In genomic region chr2:42764096-42764495, GRCh38 we compare ENCODE assay signal across 17 cellular contexts. TPM values are rescaled to one million over a fixed set of nuclear protein-coding genes. Genes with fewer than 3 reads are reported as not detected.
A peak's percentile ranks its signal among the peaks of the same experiment; 100 is the strongest.
DNase-seq lines count a peak whose midpoint lies in the region; TF ChIP-seq lines count a peak whose summit lies in the region.
"Had no signal": no experiment of that assay in that cellular context is flagged by ENCODE, and none has a peak within 500 bp of the region (broad histone marks: within the 10 kb centered on the region; RNA-seq: fewer than 3 reads in every experiment).

TSS of gene OXER1 (minus strand) at chr2:42764135. CDS start at chr2:42764062, 73 bp downstream.

- H3K9me3 ChIP-seq in HEK293 (ENCODE audit: control insufficient read depth, insufficient read depth, low read depth, low read length) (no peaks in the 10 kb centered on the region), neural progenitor cell (ENCODE audit: low read depth) (no peaks in the 10 kb centered on the region)
- H3K9me3 ChIP-seq: vagina had no signal

- CTCF ChIA-PET in HEK293 (lab: Yijun Ruan, JAX): no interaction called here

- H3K9ac ChIP-seq in neural progenitor cell: no peak within 1 kb of the TSS

- H3F3A ChIP-seq in neural progenitor cell (ENCODE audit: low read depth): no peaks in the 10 kb centered on the region

- no peaks in the 10 kb centered on the region for H3K9me3 Mint-ChIP-seq in neural progenitor cell
- H3K9me3 Mint-ChIP-seq: stimulated activated naive CD8-positive, alpha-beta T cell treated with anti-CD3 and anti-CD28 coated beads, Interleukin-15, Interleukin-2, amounts not matched to agents 100 ng/mL and 50 ng/mL, for 24 hours; T-cell had no signal

- no peaks in the 10 kb centered on the region for H3K79me2 ChIP-seq in neural progenitor cell (ENCODE audit: low read depth)

- H3K4me2 ChIP-seq in neural progenitor cell: no peak within 1 kb of the TSS

- H3K27me3 ChIP-seq in neural progenitor cell: no peaks in the 10 kb centered on the region
- H3K27me3 ChIP-seq: vagina had no signal

- peaks cover 6% of the 10 kb centered on the region for H3K27me3 Mint-ChIP-seq in neural progenitor cell (ENCODE audit: insufficient read depth, low read depth)
- H3K27me3 Mint-ChIP-seq: stimulated activated naive CD8-positive, alpha-beta T cell treated with anti-CD3 and anti-CD28 coated beads, Interleukin-15, Interleukin-2, amounts not matched to agents 100 ng/mL and 50 ng/mL, for 24 hours; T-cell had no signal

- no peaks in the 10 kb centered on the region for H4K20me1 ChIP-seq in neural progenitor cell (ENCODE audit: low read depth)

- TF ChIP-seq CTCF in HEK293 (tag by site-specific recombination; IDR thresholded peaks at IDR 0.05): no peak
- TF ChIP-seq CTCF in neural progenitor cell (IDR thresholded peaks at IDR 0.05): no peak
- TF ChIP-seq CTCF in GM20000 (IDR thresholded peaks at IDR 0.05; ENCODE audit: extremely low read depth, missing control alignments): no peak

- DNase-seq in CMK (ENCODE audit: low read depth) (peak; percentile 40), ecto neural progenitor cell (ENCODE audit: low spot score) (peak; percentile 45), neural progenitor cell (ENCODE audit: low spot score) (no peak), GM20000 (ENCODE audit: low spot score) (no peak), NCI-H1105 (lab: John Stamatoyannopoulos, UW) (no peak), amniotic stem cell (lab: John Stamatoyannopoulos, UW) (no peak)
- DNase-seq: activated CD4-positive, CD25-positive, alpha-beta regulatory T cell treated with anti-CD3 and anti-CD28 coated beads, Interleukin-2, amount 50 U/mL, for 72 hours; foreskin fibroblast; left ventricle myocardium superior; NCI-H1436 treated with DMSO at 0.1 percent for 48 hours; PC-3 had no signal

- H3K27ac ChIP-seq in HEK293 (ENCODE audit: extremely low read depth, low read depth, low read length) (no peak within 1 kb of the TSS), neural progenitor cell (no peak within 1 kb of the TSS)
- H3K27ac ChIP-seq: vagina had no signal

- H3K36me3 Mint-ChIP-seq in neural progenitor cell: peaks cover 6% of the 10 kb centered on the region

- H3K4me1 ChIP-seq in HEK293 (ENCODE audit: control insufficient read depth, insufficient read depth, low read length) (no peaks in the 10 kb centered on the region), neural progenitor cell (no peaks in the 10 kb centered on the region)
- H3K4me1 ChIP-seq: vagina had no signal

- peak within 1 kb of the TSS; percentile 26 for H3K27ac Mint-ChIP-seq in neural progenitor cell
- H3K27ac Mint-ChIP-seq: stimulated activated naive CD8-positive, alpha-beta T cell treated with anti-CD3 and anti-CD28 coated beads, Interleukin-15, Interleukin-2, amounts not matched to agents 100 ng/mL and 50 ng/mL, for 24 hours had no signal

- peaks cover 2% of the 10 kb centered on the region for H3K4me1 Mint-ChIP-seq in neural progenitor cell

- H3K36me3 ChIP-seq in HEK293 (ENCODE audit: control insufficient read depth in 2 of 2, insufficient read depth in 1 of 2, low read length in 2 of 2) (no peaks in the 10 kb centered on the region), neural progenitor cell (no peaks in the 10 kb centered on the region)
- H3K36me3 ChIP-seq: vagina had no signal

- no peak within 1 kb of the TSS for H3K4me3 Mint-ChIP-seq in neural progenitor cell
- H3K4me3 Mint-ChIP-seq: stimulated activated naive CD8-positive, alpha-beta T cell treated with anti-CD3 and anti-CD28 coated beads, Interleukin-15, Interleukin-2, amounts not matched to agents 100 ng/mL and 50 ng/mL, for 24 hours; T-cell had no signal

- POLR2A ChIA-PET in HEK293 (lab: Yijun Ruan, JAX): no interaction called here

- H3K4me3 ChIP-seq in HEK293 (ENCODE audit: low read depth, low read length) (no peak within 1 kb of the TSS), neural progenitor cell (no peak within 1 kb of the TSS)
- H3K4me3 ChIP-seq: vagina had no signal

- no peak within 1 kb of the TSS for H2AFZ ChIP-seq in neural progenitor cell (replicated peaks)

TF ChIP-seq in HEK293, 187 proteins besides CTCF, POLR2A, EP300 and RAD21:
- no peak for TF ChIP-seq ZNF600 (tag by site-specific recombination; IDR thresholded peaks at IDR 0.05)
- peak; percentile 62; the same call in 1 of the 2 replicates for TF ChIP-seq ZIC2 (tag by site-specific recombination; IDR thresholded peaks at IDR 0.05)

RNA-seq across cellular contexts. Expression of gene OXER1, which starts in this region (rescaled TPM):
- 0.62 and 0.88 TPM in 2 replicates for total RNA-seq in neural progenitor cell (ENCODE audit: low replicate concordance)
- total RNA-seq: Daoy, NCI-H460, PC-3 had no signal

Comparison
In these comparisons a context has a peak if more than half of its experiments do, and no peak if none do; other contexts are left out.
1. DNase-seq: peak in CMK (single experiment) and ecto neural progenitor cell (single experiment); none in neural progenitor cell (single experiment), GM20000 (single experiment), NCI-H1105 (single experiment) and amniotic stem cell (single experiment).